Comparison of ENCODE assay signal across 1 cellular context in the genomic region with DNA sequence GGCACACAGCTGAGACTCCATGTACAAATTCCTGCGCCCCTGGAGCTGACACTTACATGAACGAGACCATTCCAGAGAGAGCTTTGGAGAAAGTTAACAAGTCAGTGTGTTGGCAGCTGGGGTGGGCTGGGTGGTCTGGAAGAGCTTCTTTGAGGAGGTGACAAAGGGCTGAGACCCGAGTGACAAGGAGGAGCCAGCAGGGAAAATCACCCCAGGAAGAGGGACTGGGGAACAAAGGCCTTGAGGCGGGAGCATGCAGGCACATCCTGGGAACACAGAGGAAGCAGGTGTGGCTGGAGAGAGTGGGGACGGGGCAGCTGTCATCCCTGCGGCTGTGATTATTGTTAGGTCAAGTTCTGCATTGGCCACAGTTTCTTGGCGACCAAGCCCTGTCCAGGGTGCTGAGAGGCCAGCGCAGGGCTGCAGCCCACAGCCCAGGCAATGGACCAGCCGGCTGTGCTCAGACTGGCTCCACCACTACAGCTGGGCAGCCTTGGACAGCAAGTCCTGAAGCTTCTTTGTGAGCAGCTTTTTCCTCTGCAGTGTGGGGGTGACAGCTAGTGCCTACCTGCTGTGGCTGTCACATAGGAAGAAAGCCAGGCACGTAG.
TF ChIP-seq lines count a peak whose summit lies in the region.

No MANE protein-coding gene starts in this region.

TF ChIP-seq in K562, 482 proteins besides CTCF, POLR2A, EP300 and RAD21 (continued from another document):
- TF ChIP-seq, protein P1, sequence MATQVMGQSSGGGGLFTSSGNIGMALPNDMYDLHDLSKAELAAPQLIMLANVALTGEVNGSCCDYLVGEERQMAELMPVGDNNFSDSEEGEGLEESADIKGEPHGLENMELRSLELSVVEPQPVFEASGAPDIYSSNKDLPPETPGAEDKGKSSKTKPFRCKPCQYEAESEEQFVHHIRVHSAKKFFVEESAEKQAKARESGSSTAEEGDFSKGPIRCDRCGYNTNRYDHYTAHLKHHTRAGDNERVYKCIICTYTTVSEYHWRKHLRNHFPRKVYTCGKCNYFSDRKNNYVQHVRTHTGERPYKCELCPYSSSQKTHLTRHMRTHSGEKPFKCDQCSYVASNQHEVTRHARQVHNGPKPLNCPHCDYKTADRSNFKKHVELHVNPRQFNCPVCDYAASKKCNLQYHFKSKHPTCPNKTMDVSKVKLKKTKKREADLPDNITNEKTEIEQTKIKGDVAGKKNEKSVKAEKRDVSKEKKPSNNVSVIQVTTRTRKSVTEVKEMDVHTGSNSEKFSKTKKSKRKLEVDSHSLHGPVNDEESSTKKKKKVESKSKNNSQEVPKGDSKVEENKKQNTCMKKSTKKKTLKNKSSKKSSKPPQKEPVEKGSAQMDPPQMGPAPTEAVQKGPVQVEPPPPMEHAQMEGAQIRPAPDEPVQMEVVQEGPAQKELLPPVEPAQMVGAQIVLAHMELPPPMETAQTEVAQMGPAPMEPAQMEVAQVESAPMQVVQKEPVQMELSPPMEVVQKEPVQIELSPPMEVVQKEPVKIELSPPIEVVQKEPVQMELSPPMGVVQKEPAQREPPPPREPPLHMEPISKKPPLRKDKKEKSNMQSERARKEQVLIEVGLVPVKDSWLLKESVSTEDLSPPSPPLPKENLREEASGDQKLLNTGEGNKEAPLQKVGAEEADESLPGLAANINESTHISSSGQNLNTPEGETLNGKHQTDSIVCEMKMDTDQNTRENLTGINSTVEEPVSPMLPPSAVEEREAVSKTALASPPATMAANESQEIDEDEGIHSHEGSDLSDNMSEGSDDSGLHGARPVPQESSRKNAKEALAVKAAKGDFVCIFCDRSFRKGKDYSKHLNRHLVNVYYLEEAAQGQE (CRISPR knock-in tag; IDR thresholded peaks at IDR 0.05; ENCODE audit: low read depth): peak; percentile 83; the same call in 1 of the 2 replicates
- no peak for TF ChIP-seq ZNF583 (CRISPR knock-in tag; IDR thresholded peaks at IDR 0.05)
- no peak for TF ChIP-seq GABPA (tag; conservative IDR thresholded peaks at IDR 0.05; ENCODE audit: low read depth)
- TF ChIP-seq, protein P2, sequence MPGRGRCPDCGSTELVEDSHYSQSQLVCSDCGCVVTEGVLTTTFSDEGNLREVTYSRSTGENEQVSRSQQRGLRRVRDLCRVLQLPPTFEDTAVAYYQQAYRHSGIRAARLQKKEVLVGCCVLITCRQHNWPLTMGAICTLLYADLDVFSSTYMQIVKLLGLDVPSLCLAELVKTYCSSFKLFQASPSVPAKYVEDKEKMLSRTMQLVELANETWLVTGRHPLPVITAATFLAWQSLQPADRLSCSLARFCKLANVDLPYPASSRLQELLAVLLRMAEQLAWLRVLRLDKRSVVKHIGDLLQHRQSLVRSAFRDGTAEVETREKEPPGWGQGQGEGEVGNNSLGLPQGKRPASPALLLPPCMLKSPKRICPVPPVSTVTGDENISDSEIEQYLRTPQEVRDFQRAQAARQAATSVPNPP (IDR thresholded peaks at IDR 0.05; ENCODE audit: borderline replicate concordance, insufficient read depth, insufficient read length): no peak
- no peak for TF ChIP-seq CBX5 (IDR thresholded peaks at IDR 0.05; ENCODE audit: borderline replicate concordance, low read depth)
